14 cellular contexts compared by ENCODE assay signal in the genomic region with DNA sequence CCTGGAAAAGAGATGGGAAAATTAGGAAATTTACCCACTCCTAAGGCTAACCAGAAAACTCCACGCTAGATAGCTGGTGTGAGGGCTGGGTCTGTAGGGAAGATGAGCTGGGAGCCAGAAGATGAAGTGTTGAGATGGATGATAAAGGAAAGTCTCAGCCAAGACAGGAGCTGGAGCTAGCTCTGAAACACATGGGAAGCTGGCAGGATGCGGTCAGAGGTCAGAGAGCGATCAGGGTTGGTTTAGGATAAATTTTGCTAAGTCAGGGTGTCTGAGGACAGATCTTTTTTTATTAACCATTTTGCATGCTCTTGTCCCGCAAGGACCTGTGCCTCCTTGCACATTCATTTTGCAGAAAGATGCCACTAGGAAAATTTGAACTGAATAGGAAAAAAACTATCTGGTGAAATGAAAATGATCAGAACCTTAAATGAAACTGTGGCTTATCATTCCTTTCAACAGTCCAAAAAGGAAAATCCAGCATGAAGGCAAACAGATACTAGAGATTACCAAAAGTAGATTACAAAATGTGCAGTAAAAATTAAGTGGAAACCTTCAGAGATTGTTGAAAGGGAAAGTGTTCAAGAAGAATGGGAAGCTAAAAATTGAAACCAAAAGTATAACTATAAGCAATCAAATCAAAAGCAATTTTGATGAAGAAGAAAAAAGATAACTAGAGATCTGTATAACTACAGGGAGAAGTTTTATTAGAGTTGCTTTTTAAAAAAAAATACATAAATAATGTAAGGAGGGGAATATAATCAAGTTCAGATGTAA. TPM values are rescaled to one million over a fixed set of nuclear protein-coding genes. Genes with fewer than 3 reads are reported as not detected.
A peak's percentile ranks its signal among the peaks of the same experiment; 100 is the strongest.
DNase-seq lines count a peak whose midpoint lies in the region; ATAC-seq and TF ChIP-seq lines count a peak whose summit lies in the region.
"Had no signal": no experiment of that assay in that cellular context is flagged by ENCODE, and none has a peak within 500 bp of the region (broad histone marks: within the 10 kb centered on the region; RNA-seq: fewer than 3 reads in every experiment).

No MANE protein-coding gene starts in this region.

- no peaks in the 10 kb centered on the region for H3K9me3 Mint-ChIP-seq in GM23338
- H3K9me3 Mint-ChIP-seq: activated B cell treated with CpG ODN at 0.5 μM for 24 hours had no signal

- H3K36me3 ChIP-seq in GM23338 (ENCODE audit: insufficient read depth) = no peaks in the 10 kb centered on the region
- H3K36me3 ChIP-seq: BLaER1, heart left ventricle had no signal

- no peaks in the 10 kb centered on the region for H3K36me3 Mint-ChIP-seq in GM23338 (ENCODE audit: low read depth)
- H3K36me3 Mint-ChIP-seq: activated naive CD4-positive, alpha-beta T cell treated with anti-CD3 and anti-CD28 coated beads, Interleukin-2, amount 50 U/mL, for 72 hours had no signal

- peak overlapping the region; percentile 35; the same call in 1 of the 2 replicates for H2AFZ ChIP-seq in GM23338

- H3K4me1 ChIP-seq in GM23338 (ENCODE audit: insufficient read depth) = no peaks in the 10 kb centered on the region

- no peak for TF ChIP-seq CTCF in GM23338 (conservative IDR thresholded peaks at IDR 0.05; ENCODE audit: low read depth in 2 of 2)

- no peak overlapping the region for H3K4me2 ChIP-seq in GM23338
- H3K4me2 ChIP-seq: BLaER1 had no signal

- H3F3A ChIP-seq in GM23338 (replicated peaks; ENCODE audit: low read depth) = no peaks in the 10 kb centered on the region

- no peaks in the 10 kb centered on the region for H3K27me3 ChIP-seq in GM23338 (ENCODE audit: insufficient read depth)
- H3K27me3 ChIP-seq: BLaER1, heart left ventricle had no signal

- H3K27ac ChIP-seq in GM23338 (ENCODE audit: low read depth) = no peak overlapping the region
- H3K27ac ChIP-seq: BLaER1 had no signal

- no peak overlapping the region for H3K27ac Mint-ChIP-seq in GM23338
- H3K27ac Mint-ChIP-seq: activated B cell treated with CpG ODN at 0.5 μM for 24 hours; activated naive CD4-positive, alpha-beta T cell treated with anti-CD3 and anti-CD28 coated beads, Interleukin-2, amount 50 U/mL, for 72 hours had no signal

- H3K4me3 Mint-ChIP-seq in GM23338 = no peak overlapping the region
- H3K4me3 Mint-ChIP-seq: activated B cell treated with CpG ODN at 0.5 μM for 24 hours had no signal

- ATAC-seq in GM23338 (no peak), SK-N-SH treated with all-trans-retinoic acid at 6 μM for 48 hours (peak; percentile 56), left colon (peak; percentile 48)
- ATAC-seq: activated naive CD4-positive, alpha-beta T cell treated with anti-CD3 and anti-CD28 coated beads, Interleukin-2, amount 50 U/mL, for 72 hours; heart left ventricle had no signal

- no peak overlapping the region for H3K4me3 ChIP-seq in GM23338
- H3K4me3 ChIP-seq: BLaER1, heart left ventricle had no signal

- no peaks in the 10 kb centered on the region for H3K4me1 Mint-ChIP-seq in GM23338

- no peaks in the 10 kb centered on the region for H3K9me2 ChIP-seq in GM23338 (ENCODE audit: insufficient read depth)

- intact Hi-C loops in left colon (cut with DNase I, micrococcal nuclease) = no loop called here

- H4K20me1 ChIP-seq in GM23338 (replicated peaks; ENCODE audit: insufficient read depth) = no peaks in the 10 kb centered on the region
- H4K20me1 ChIP-seq: BLaER1 had no signal

- no peaks in the 10 kb centered on the region for H3K79me2 ChIP-seq in GM23338 (replicated peaks; ENCODE audit: insufficient read depth)

- peak; percentile 21 for DNase-seq in AG08395 (ENCODE audit: low spot score)
- DNase-seq in GM23338 (ENCODE audit: low spot score) = no peak
- DNase-seq in left colon = no peak
- DNase-seq in NCI-H82 (lab: John Stamatoyannopoulos, UW) = no peak
- no peak for DNase-seq in superior temporal gyrus (ENCODE audit: extremely low spot score)
- DNase-seq in NCI-H2227 (lab: John Stamatoyannopoulos, UW; ENCODE audit: unreplicated experiment) = no peak
- DNase-seq in NCI-H446 (lab: John Stamatoyannopoulos, UW) = no peak
- DNase-seq: activated B cell treated with CpG ODN at 0.5 μM for 24 hours, DMS79, heart left ventricle had no signal

- H3K27me3 Mint-ChIP-seq in GM23338 (ENCODE audit: insufficient read depth, low read depth, poor library complexity) = peaks cover 2% of the 10 kb centered on the region

TF ChIP-seq in GM23338, 12 proteins besides CTCF, POLR2A, EP300 and RAD21:
- no peak for TF ChIP-seq ZNF331 (CRISPR knock-in tag; IDR thresholded peaks at IDR 0.05; ENCODE audit: low read depth)
- TF ChIP-seq CREB1 (CRISPR knock-in tag; IDR thresholded peaks at IDR 0.05; ENCODE audit: low read depth) = no peak
- TF ChIP-seq, protein P1, sequence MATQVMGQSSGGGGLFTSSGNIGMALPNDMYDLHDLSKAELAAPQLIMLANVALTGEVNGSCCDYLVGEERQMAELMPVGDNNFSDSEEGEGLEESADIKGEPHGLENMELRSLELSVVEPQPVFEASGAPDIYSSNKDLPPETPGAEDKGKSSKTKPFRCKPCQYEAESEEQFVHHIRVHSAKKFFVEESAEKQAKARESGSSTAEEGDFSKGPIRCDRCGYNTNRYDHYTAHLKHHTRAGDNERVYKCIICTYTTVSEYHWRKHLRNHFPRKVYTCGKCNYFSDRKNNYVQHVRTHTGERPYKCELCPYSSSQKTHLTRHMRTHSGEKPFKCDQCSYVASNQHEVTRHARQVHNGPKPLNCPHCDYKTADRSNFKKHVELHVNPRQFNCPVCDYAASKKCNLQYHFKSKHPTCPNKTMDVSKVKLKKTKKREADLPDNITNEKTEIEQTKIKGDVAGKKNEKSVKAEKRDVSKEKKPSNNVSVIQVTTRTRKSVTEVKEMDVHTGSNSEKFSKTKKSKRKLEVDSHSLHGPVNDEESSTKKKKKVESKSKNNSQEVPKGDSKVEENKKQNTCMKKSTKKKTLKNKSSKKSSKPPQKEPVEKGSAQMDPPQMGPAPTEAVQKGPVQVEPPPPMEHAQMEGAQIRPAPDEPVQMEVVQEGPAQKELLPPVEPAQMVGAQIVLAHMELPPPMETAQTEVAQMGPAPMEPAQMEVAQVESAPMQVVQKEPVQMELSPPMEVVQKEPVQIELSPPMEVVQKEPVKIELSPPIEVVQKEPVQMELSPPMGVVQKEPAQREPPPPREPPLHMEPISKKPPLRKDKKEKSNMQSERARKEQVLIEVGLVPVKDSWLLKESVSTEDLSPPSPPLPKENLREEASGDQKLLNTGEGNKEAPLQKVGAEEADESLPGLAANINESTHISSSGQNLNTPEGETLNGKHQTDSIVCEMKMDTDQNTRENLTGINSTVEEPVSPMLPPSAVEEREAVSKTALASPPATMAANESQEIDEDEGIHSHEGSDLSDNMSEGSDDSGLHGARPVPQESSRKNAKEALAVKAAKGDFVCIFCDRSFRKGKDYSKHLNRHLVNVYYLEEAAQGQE (IDR thresholded peaks at IDR 0.05; ENCODE audit: unreplicated experiment) = no peak
- no peak for TF ChIP-seq STAT1 (IDR thresholded peaks at IDR 0.05; ENCODE audit: unreplicated experiment)
- TF ChIP-seq POLR2AphosphoS5 (IDR thresholded peaks at IDR 0.05; ENCODE audit: low read depth) = no peak
- no peak for TF ChIP-seq NANOG (IDR thresholded peaks at IDR 0.05; ENCODE audit: borderline replicate concordance)
- no peak for TF ChIP-seq JUNB (IDR thresholded peaks at IDR 0.05; ENCODE audit: unreplicated experiment)

TF ChIP-seq in SK-N-SH treated with all-trans-retinoic acid at 6 μM for 48 hours, 23 proteins besides CTCF, POLR2A, EP300 and RAD21:
- TF ChIP-seq PPARA (CRISPR knock-in tag; IDR thresholded peaks at IDR 0.05; ENCODE audit: borderline replicate concordance) (no peak), ZNF565 (CRISPR knock-in tag; conservative IDR thresholded peaks at IDR 0.05; ENCODE audit: low read depth) (no peak), OSR1 (CRISPR knock-in tag; IDR thresholded peaks at IDR 0.05) (no peak)
- TF ChIP-seq, protein P2, sequence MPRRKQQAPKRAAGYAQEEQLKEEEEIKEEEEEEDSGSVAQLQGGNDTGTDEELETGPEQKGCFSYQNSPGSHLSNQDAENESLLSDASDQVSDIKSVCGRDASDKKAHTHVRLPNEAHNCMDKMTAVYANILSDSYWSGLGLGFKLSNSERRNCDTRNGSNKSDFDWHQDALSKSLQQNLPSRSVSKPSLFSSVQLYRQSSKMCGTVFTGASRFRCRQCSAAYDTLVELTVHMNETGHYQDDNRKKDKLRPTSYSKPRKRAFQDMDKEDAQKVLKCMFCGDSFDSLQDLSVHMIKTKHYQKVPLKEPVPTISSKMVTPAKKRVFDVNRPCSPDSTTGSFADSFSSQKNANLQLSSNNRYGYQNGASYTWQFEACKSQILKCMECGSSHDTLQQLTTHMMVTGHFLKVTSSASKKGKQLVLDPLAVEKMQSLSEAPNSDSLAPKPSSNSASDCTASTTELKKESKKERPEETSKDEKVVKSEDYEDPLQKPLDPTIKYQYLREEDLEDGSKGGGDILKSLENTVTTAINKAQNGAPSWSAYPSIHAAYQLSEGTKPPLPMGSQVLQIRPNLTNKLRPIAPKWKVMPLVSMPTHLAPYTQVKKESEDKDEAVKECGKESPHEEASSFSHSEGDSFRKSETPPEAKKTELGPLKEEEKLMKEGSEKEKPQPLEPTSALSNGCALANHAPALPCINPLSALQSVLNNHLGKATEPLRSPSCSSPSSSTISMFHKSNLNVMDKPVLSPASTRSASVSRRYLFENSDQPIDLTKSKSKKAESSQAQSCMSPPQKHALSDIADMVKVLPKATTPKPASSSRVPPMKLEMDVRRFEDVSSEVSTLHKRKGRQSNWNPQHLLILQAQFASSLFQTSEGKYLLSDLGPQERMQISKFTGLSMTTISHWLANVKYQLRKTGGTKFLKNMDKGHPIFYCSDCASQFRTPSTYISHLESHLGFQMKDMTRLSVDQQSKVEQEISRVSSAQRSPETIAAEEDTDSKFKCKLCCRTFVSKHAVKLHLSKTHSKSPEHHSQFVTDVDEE (CRISPR knock-in tag; IDR thresholded peaks at IDR 0.05) = no peak

RNA-seq across cellular contexts. Expression of a gene that starts 10.7 kb away (rescaled TPM):
- 0.58 and 0.80 TPM in 2 replicates for total RNA-seq in GM23338 (2014; rRNA removed; shearing (Covaris generic))
- 1.1 and 1.2 TPM in 2 replicates for polyA plus RNA-seq in GM23338 (2016; fragmentation: Nextera tagmentation; extraction: Ambion mirVana)
- total RNA-seq in left colon = 10 to 100 TPM; 16.8 to 24.8 TPM
- total RNA-seq: OCI-LY7 had no signal
